Comparison of ENCODE assay signal across 1 cellular context in the genomic region with DNA sequence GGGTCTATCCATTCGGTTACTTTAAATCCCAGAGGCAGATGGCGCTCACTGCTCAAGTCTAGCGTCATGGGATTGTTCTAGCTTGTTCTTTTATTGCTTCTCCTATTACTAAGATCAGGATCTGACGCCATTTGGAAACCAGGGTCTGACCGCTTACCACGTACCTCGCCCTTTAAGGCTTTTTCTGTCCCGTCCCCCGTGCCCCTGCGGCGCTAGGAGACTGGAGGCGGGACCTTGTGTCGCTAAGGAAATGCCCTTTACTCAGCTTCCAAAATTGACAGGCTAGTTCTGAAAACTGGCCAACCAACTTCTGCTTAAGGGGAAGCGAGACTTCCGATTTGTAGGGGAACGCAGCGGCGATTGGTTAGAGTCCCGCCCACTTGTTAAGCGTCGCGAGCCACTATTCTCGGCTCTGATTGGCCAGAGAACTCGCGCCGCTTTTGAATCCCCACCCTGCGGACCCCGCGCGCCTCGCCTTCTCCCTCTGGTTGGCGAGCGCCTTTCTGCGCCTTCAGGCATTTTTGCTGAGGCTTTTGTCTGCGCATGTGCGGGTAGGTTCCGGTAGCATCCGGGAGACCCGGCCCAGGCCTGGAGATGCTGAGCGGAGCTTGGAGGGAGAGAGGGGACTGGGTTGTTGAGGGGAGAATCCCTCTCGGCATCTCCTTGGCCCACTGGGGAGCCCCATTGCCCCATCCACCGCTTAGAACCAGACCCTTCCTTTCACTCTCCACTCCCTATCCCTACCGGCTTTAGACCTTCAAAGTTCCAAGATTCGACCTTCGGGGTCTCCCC.
TF ChIP-seq lines count a peak whose summit lies in the region.

No MANE protein-coding gene starts in this region.

TF ChIP-seq in HepG2, 621 proteins besides CTCF, POLR2A, EP300 and RAD21 (continued from another document and continues in another):
- TF ChIP-seq, protein P1, sequence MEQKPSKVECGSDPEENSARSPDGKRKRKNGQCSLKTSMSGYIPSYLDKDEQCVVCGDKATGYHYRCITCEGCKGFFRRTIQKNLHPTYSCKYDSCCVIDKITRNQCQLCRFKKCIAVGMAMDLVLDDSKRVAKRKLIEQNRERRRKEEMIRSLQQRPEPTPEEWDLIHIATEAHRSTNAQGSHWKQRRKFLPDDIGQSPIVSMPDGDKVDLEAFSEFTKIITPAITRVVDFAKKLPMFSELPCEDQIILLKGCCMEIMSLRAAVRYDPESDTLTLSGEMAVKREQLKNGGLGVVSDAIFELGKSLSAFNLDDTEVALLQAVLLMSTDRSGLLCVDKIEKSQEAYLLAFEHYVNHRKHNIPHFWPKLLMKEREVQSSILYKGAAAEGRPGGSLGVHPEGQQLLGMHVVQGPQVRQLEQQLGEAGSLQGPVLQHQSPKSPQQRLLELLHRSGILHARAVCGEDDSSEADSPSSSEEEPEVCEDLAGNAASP (CRISPR knock-in tag; IDR thresholded peaks at IDR 0.05; ENCODE audit: borderline replicate concordance), result peak; percentile 7; the same call in 1 of the 2 replicates
- TF ChIP-seq, protein P2, sequence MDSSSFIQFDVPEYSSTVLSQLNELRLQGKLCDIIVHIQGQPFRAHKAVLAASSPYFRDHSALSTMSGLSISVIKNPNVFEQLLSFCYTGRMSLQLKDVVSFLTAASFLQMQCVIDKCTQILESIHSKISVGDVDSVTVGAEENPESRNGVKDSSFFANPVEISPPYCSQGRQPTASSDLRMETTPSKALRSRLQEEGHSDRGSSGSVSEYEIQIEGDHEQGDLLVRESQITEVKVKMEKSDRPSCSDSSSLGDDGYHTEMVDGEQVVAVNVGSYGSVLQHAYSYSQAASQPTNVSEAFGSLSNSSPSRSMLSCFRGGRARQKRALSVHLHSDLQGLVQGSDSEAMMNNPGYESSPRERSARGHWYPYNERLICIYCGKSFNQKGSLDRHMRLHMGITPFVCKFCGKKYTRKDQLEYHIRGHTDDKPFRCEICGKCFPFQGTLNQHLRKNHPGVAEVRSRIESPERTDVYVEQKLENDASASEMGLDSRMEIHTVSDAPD (CRISPR knock-in tag; IDR thresholded peaks at IDR 0.05), result 0 out of 2 replicates have a peak, but pooled peaks have one; percentile 53
- no peak for TF ChIP-seq ZNF616 (CRISPR knock-in tag; IDR thresholded peaks at IDR 0.05; ENCODE audit: low read depth)
- TF ChIP-seq PLRG1 (conservative IDR thresholded peaks at IDR 0.05), result no peak
- TF ChIP-seq, protein P3, sequence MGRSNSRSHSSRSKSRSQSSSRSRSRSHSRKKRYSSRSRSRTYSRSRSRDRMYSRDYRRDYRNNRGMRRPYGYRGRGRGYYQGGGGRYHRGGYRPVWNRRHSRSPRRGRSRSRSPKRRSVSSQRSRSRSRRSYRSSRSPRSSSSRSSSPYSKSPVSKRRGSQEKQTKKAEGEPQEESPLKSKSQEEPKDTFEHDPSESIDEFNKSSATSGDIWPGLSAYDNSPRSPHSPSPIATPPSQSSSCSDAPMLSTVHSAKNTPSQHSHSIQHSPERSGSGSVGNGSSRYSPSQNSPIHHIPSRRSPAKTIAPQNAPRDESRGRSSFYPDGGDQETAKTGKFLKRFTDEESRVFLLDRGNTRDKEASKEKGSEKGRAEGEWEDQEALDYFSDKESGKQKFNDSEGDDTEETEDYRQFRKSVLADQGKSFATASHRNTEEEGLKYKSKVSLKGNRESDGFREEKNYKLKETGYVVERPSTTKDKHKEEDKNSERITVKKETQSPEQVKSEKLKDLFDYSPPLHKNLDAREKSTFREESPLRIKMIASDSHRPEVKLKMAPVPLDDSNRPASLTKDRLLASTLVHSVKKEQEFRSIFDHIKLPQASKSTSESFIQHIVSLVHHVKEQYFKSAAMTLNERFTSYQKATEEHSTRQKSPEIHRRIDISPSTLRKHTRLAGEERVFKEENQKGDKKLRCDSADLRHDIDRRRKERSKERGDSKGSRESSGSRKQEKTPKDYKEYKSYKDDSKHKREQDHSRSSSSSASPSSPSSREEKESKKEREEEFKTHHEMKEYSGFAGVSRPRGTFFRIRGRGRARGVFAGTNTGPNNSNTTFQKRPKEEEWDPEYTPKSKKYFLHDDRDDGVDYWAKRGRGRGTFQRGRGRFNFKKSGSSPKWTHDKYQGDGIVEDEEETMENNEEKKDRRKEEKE (IDR thresholded peaks at IDR 0.05), result no peak
- TF ChIP-seq ZFX (CRISPR knock-in tag; IDR thresholded peaks at IDR 0.05; ENCODE audit: low read depth), result peak; percentile 30; the same call in 1 of the 2 replicates
- no peak for TF ChIP-seq SUZ12 (IDR thresholded peaks at IDR 0.05; ENCODE audit: low read depth, low read length)
- TF ChIP-seq ZNF232 (CRISPR knock-in tag; IDR thresholded peaks at IDR 0.05; ENCODE audit: borderline replicate concordance), result peak; percentile 16; the same call in 1 of the 2 replicates
- TF ChIP-seq SP2 (CRISPR knock-in tag; IDR thresholded peaks at IDR 0.05), result peak; percentile 95
- TF ChIP-seq HNF4G (IDR thresholded peaks at IDR 0.05; ENCODE audit: borderline replicate concordance, low read depth, low read length), result peak; percentile 43; the same call in 1 of the 2 replicates
- TF ChIP-seq HNF4G (CRISPR knock-in tag; IDR thresholded peaks at IDR 0.05; ENCODE audit: borderline replicate concordance, low read depth), result no peak
- TF ChIP-seq ZNF564 (CRISPR knock-in tag; IDR thresholded peaks at IDR 0.05), result 0 out of 2 replicates have a peak, but pooled peaks have one; percentile 61
- TF ChIP-seq THAP11 (CRISPR knock-in tag; IDR thresholded peaks at IDR 0.05), result peak; percentile 73
- TF ChIP-seq SMYD3 (CRISPR knock-in tag; IDR thresholded peaks at IDR 0.05), result peak; percentile 84; the same call in 1 of the 2 replicates
- TF ChIP-seq, protein P4, sequence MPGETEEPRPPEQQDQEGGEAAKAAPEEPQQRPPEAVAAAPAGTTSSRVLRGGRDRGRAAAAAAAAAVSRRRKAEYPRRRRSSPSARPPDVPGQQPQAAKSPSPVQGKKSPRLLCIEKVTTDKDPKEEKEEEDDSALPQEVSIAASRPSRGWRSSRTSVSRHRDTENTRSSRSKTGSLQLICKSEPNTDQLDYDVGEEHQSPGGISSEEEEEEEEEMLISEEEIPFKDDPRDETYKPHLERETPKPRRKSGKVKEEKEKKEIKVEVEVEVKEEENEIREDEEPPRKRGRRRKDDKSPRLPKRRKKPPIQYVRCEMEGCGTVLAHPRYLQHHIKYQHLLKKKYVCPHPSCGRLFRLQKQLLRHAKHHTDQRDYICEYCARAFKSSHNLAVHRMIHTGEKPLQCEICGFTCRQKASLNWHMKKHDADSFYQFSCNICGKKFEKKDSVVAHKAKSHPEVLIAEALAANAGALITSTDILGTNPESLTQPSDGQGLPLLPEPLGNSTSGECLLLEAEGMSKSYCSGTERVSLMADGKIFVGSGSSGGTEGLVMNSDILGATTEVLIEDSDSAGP (CRISPR knock-in tag; IDR thresholded peaks at IDR 0.05; ENCODE audit: borderline replicate concordance), result peak; percentile 99
- TF ChIP-seq MXI1 (IDR thresholded peaks at IDR 0.05; ENCODE audit: borderline replicate concordance, low read depth, low read length), result peak; percentile 91; the same call in 2 of the 3 replicates
- TF ChIP-seq, protein P5, sequence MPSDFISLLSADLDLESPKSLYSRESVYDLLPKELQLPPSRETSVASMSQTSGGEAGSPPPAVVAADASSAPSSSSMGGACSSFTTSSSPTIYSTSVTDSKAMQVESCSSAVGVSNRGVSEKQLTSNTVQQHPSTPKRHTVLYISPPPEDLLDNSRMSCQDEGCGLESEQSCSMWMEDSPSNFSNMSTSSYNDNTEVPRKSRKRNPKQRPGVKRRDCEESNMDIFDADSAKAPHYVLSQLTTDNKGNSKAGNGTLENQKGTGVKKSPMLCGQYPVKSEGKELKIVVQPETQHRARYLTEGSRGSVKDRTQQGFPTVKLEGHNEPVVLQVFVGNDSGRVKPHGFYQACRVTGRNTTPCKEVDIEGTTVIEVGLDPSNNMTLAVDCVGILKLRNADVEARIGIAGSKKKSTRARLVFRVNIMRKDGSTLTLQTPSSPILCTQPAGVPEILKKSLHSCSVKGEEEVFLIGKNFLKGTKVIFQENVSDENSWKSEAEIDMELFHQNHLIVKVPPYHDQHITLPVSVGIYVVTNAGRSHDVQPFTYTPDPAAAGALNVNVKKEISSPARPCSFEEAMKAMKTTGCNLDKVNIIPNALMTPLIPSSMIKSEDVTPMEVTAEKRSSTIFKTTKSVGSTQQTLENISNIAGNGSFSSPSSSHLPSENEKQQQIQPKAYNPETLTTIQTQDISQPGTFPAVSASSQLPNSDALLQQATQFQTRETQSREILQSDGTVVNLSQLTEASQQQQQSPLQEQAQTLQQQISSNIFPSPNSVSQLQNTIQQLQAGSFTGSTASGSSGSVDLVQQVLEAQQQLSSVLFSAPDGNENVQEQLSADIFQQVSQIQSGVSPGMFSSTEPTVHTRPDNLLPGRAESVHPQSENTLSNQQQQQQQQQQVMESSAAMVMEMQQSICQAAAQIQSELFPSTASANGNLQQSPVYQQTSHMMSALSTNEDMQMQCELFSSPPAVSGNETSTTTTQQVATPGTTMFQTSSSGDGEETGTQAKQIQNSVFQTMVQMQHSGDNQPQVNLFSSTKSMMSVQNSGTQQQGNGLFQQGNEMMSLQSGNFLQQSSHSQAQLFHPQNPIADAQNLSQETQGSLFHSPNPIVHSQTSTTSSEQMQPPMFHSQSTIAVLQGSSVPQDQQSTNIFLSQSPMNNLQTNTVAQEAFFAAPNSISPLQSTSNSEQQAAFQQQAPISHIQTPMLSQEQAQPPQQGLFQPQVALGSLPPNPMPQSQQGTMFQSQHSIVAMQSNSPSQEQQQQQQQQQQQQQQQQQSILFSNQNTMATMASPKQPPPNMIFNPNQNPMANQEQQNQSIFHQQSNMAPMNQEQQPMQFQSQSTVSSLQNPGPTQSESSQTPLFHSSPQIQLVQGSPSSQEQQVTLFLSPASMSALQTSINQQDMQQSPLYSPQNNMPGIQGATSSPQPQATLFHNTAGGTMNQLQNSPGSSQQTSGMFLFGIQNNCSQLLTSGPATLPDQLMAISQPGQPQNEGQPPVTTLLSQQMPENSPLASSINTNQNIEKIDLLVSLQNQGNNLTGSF (CRISPR knock-in tag; IDR thresholded peaks at IDR 0.05), result peak; percentile 84; the same call in 1 of the 2 replicates
- TF ChIP-seq MEIS1 (CRISPR knock-in tag; IDR thresholded peaks at IDR 0.05; ENCODE audit: borderline replicate concordance), result peak; percentile 29; the same call in 1 of the 2 replicates
- TF ChIP-seq, protein P6, sequence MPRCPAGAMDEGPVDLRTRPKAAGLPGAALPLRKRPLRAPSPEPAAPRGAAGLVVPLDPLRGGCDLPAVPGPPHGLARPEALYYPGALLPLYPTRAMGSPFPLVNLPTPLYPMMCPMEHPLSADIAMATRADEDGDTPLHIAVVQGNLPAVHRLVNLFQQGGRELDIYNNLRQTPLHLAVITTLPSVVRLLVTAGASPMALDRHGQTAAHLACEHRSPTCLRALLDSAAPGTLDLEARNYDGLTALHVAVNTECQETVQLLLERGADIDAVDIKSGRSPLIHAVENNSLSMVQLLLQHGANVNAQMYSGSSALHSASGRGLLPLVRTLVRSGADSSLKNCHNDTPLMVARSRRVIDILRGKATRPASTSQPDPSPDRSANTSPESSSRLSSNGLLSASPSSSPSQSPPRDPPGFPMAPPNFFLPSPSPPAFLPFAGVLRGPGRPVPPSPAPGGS (CRISPR knock-in tag; IDR thresholded peaks at IDR 0.05), result no peak
- TF ChIP-seq SNRNP70 (IDR thresholded peaks at IDR 0.05; ENCODE audit: low read depth, low read length), result no peak
- peak; percentile 86 for TF ChIP-seq ZSCAN22 (CRISPR knock-in tag; IDR thresholded peaks at IDR 0.05)
- TF ChIP-seq, protein P7, sequence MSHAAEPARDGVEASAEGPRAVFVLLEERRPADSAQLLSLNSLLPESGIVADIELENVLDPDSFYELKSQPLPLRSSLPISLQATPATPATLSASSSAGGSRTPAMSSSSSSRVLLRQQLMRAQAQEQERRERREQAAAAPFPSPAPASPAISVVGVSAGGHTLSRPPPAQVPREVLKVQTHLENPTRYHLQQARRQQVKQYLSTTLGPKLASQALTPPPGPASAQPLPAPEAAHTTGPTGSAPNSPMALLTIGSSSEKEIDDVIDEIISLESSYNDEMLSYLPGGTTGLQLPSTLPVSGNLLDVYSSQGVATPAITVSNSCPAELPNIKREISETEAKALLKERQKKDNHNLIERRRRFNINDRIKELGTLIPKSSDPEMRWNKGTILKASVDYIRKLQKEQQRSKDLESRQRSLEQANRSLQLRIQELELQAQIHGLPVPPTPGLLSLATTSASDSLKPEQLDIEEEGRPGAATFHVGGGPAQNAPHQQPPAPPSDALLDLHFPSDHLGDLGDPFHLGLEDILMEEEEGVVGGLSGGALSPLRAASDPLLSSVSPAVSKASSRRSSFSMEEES (CRISPR knock-in tag; IDR thresholded peaks at IDR 0.05), result peak; percentile 24; the same call in 1 of the 2 replicates
- TF ChIP-seq KAT8 (CRISPR knock-in tag; IDR thresholded peaks at IDR 0.05), result peak; percentile 74
- peak; percentile 20 for TF ChIP-seq ZNF883 (CRISPR knock-in tag; IDR thresholded peaks at IDR 0.05; ENCODE audit: not compliant biosample characterization)
- TF ChIP-seq ZNF260 (CRISPR knock-in tag; IDR thresholded peaks at IDR 0.05; ENCODE audit: borderline replicate concordance, low read depth), result no peak
- TF ChIP-seq SIN3B (IDR thresholded peaks at IDR 0.05; ENCODE audit: low read length), result peak; percentile 94
- peak; percentile 13; the same call in 1 of the 2 replicates for TF ChIP-seq NCOA2 (CRISPR knock-in tag; IDR thresholded peaks at IDR 0.05)
- TF ChIP-seq GABPB1 (CRISPR knock-in tag; IDR thresholded peaks at IDR 0.05), result peak; percentile 91
- TF ChIP-seq SRSF4 (IDR thresholded peaks at IDR 0.05; ENCODE audit: low read depth, low read length, poor library complexity, severe bottlenecking), result no peak
- no peak for TF ChIP-seq TCF12 (IDR thresholded peaks at IDR 0.05)
- peak; percentile 33; the same call in 1 of the 2 replicates for TF ChIP-seq TCF12 (CRISPR knock-in tag; IDR thresholded peaks at IDR 0.05)
- peak; percentile 62; the same call in 1 of the 2 replicates for TF ChIP-seq KDM2A (CRISPR knock-in tag; IDR thresholded peaks at IDR 0.05; ENCODE audit: borderline replicate concordance, low read depth)
- peak; percentile 35; the same call in 1 of the 2 replicates for TF ChIP-seq PHF21A (CRISPR knock-in tag; IDR thresholded peaks at IDR 0.05)
- no peak for TF ChIP-seq GLI4 (CRISPR knock-in tag; IDR thresholded peaks at IDR 0.05; ENCODE audit: borderline replicate concordance)
- TF ChIP-seq MAZ (IDR thresholded peaks at IDR 0.05; ENCODE audit: borderline replicate concordance, low read depth, low read length), result no peak
- TF ChIP-seq MAZ (CRISPR knock-in tag; IDR thresholded peaks at IDR 0.05; ENCODE audit: low read depth), result 0 out of 2 replicates have a peak, but pooled peaks have one; percentile 43
- TF ChIP-seq KLF12 (CRISPR knock-in tag; IDR thresholded peaks at IDR 0.05; ENCODE audit: borderline replicate concordance), result peak; percentile 65; the same call in 1 of the 2 replicates
